Comparison of ENCODE assay signal across 33 cellular contexts in genomic region chr12:80713419-80713818, GRCh38. TPM values are rescaled to one million over a fixed set of nuclear protein-coding genes. Genes with fewer than 3 reads are reported as not detected.
DNase-seq lines count a peak whose midpoint lies in the region; TF ChIP-seq lines count a peak whose summit lies in the region.
"Had no signal": no experiment of that assay in that cellular context is flagged by ENCODE, and none has a peak within 500 bp of the region (broad histone marks: within the 10 kb centered on the region; RNA-seq: fewer than 3 reads in every experiment).

No MANE protein-coding gene starts in this region.

- H3K27ac Mint-ChIP-seq in endodermal cell (no peak overlapping the region), nephron progenitor cell (no peak overlapping the region)
- H3K27ac Mint-ChIP-seq: activated CD8-positive, alpha-beta T cell treated with anti-CD3 and anti-CD28 coated beads for 36 hours; activated naive CD8-positive, alpha-beta T cell; dendritic cell treated with granulocyte-macrophage colony-stimulating factor and Interleukin-4, amounts not matched to agents 40 ng/mL and 50 ng/mL, for 4 days had no signal

- H3K9me3 ChIP-seq in HUES6 (ENCODE audit: control insufficient read depth, insufficient read depth, low read depth, low read length) (no peaks in the 10 kb centered on the region), endodermal cell (ENCODE audit: control insufficient read depth, low read length) (no peaks in the 10 kb centered on the region), skeletal muscle tissue (ENCODE audit: control insufficient read depth in 3 of 3, low read length in 3 of 3) (no peaks in the 10 kb centered on the region)
- H3K9me3 ChIP-seq: ascending aorta, esophagus squamous epithelium, upper lobe of left lung had no signal

- H3K27ac ChIP-seq in HUES6 (ENCODE audit: low read depth, low read length) (no peak overlapping the region), endodermal cell (ENCODE audit: low read depth, low read length) (no peak overlapping the region), skeletal muscle tissue (ENCODE audit: low read depth, low read length) (peak overlapping the region; percentile 80)
- H3K27ac ChIP-seq: ascending aorta, BLaER1, esophagus squamous epithelium, upper lobe of left lung had no signal

- DNase-seq in endodermal cell (no peak), nephron progenitor cell (no peak), NCI-H187 treated with DMSO at 0.1 percent for 48 hours (lab: John Stamatoyannopoulos, UW) (no peak), NAMALWA (ENCODE audit: low spot score) (no peak), islet precursor cell (no peak)
- DNase-seq: activated CD4-positive, CD25-positive, alpha-beta regulatory T cell treated with anti-CD3 and anti-CD28 coated beads, Interleukin-2, amount 50 U/mL, for 72 hours; activated CD8-positive, alpha-beta T cell treated with anti-CD3 and anti-CD28 coated beads for 36 hours; central memory CD4-positive, alpha-beta T cell; DMS53; esophagus squamous epithelium; foreskin melanocyte; hypothalamus; KBM-7; NCI-H1436; NCI-H2107; T-helper 1 cell; upper lobe of left lung had no signal

- TF ChIP-seq CTCF in endodermal cell (conservative IDR thresholded peaks at IDR 0.05), result no peak
- no peak for TF ChIP-seq CTCF in nephron progenitor cell (IDR thresholded peaks at IDR 0.05)

- H3K27me3 Mint-ChIP-seq in endodermal cell (ENCODE audit: insufficient read depth) (peaks cover 58% of the 10 kb centered on the region), nephron progenitor cell (ENCODE audit: low read depth, poor library complexity) (peaks cover 70% of the 10 kb centered on the region)

- H3K27me3 ChIP-seq in HUES6 (ENCODE audit: control insufficient read depth, insufficient read depth, low read length) (peaks cover 92% of the 10 kb centered on the region), endodermal cell (ENCODE audit: control insufficient read depth, insufficient read depth, low read length, poor library complexity, severe bottlenecking) (peaks cover 42% of the 10 kb centered on the region), skeletal muscle tissue (ENCODE audit: control insufficient read depth in 3 of 3, insufficient read depth in 3 of 3, low read length in 3 of 3) (peaks cover 0 to 10% (median 7%) of the 10 kb centered on the region in 3 donors)
- H3K27me3 ChIP-seq: ascending aorta, BLaER1, upper lobe of left lung had no signal

- WGBS in endodermal cell (ENCODE audit: insufficient coverage in 1 of 2, insufficient read length in 1 of 2), 2 experiments, result 71 to 78% methylated on average over 3 of the region's 4 CpGs

- peak overlapping the region; percentile 49; the same call in 1 of the 2 replicates for H3K4me3 ChIP-seq in HUES6 (ENCODE audit: low read depth, low read length)
- peak overlapping the region; percentile 62 for H3K4me3 ChIP-seq in endodermal cell (ENCODE audit: low read length)
- H3K4me3 ChIP-seq in skeletal muscle tissue (ENCODE audit: low read length in 3 of 3), result peak overlapping the region; percentile 56 to 70 (median 69)
- H3K4me3 ChIP-seq: BLaER1, esophagus squamous epithelium, upper lobe of left lung had no signal

- H3K4me1 Mint-ChIP-seq in endodermal cell (peaks cover 56% of the 10 kb centered on the region), nephron progenitor cell (peaks cover 67% of the 10 kb centered on the region)

- H3K9me3 Mint-ChIP-seq in endodermal cell (no peaks in the 10 kb centered on the region), nephron progenitor cell (no peaks in the 10 kb centered on the region)
- H3K9me3 Mint-ChIP-seq: dendritic cell treated with granulocyte-macrophage colony-stimulating factor and Interleukin-4, amounts not matched to agents 40 ng/mL and 50 ng/mL, for 4 days had no signal

- H3K36me3 Mint-ChIP-seq in endodermal cell (ENCODE audit: low read depth) (no peaks in the 10 kb centered on the region), nephron progenitor cell (ENCODE audit: low read depth) (no peaks in the 10 kb centered on the region)
- H3K36me3 Mint-ChIP-seq: activated naive CD8-positive, alpha-beta T cell had no signal

- H3K4me3 Mint-ChIP-seq in endodermal cell (peak overlapping the region; percentile 53), nephron progenitor cell (peak overlapping the region; percentile 84)
- H3K4me3 Mint-ChIP-seq: activated CD8-positive, alpha-beta T cell treated with anti-CD3 and anti-CD28 coated beads for 36 hours; activated naive CD8-positive, alpha-beta T cell; dendritic cell treated with granulocyte-macrophage colony-stimulating factor and Interleukin-4, amounts not matched to agents 40 ng/mL and 50 ng/mL, for 4 days had no signal

- H3K9ac ChIP-seq in HUES6 (ENCODE audit: low read length) (no peak overlapping the region), endodermal cell (ENCODE audit: extremely low read depth, low read length, poor library complexity, severe bottlenecking) (no peak overlapping the region), skeletal muscle tissue (ENCODE audit: low read depth in 1 of 3, low read length in 3 of 3) (peak overlapping the region; percentile 69 to 86 (median 76))
- H3K9ac ChIP-seq: BLaER1 had no signal

- H3K36me3 ChIP-seq in HUES6 (ENCODE audit: control insufficient read depth, insufficient read depth, low read length) (no peaks in the 10 kb centered on the region), endodermal cell (ENCODE audit: control insufficient read depth, insufficient read depth, low read length) (no peaks in the 10 kb centered on the region), skeletal muscle tissue (ENCODE audit: control insufficient read depth in 3 of 3, insufficient read depth in 3 of 3, low read length in 3 of 3) (peaks cover 4 to 6% (median 5%) of the 10 kb centered on the region in 3 donors)
- H3K36me3 ChIP-seq: ascending aorta, BLaER1, esophagus squamous epithelium, upper lobe of left lung had no signal

- H3K4me1 ChIP-seq in HUES6 (ENCODE audit: control insufficient read depth, insufficient read depth, low read length) (peaks cover 43% of the 10 kb centered on the region), endodermal cell (ENCODE audit: control insufficient read depth, insufficient read depth, low read length) (peaks cover 9% of the 10 kb centered on the region), skeletal muscle tissue (ENCODE audit: control insufficient read depth in 3 of 3, insufficient read depth in 3 of 3, low read length in 3 of 3) (peaks cover 3 to 11% (median 4%) of the 10 kb centered on the region in 3 donors)
- H3K4me1 ChIP-seq: ascending aorta, BLaER1 had no signal

RNA-seq across cellular contexts. Expression of gene MYF5, which starts 3.3 kb away (rescaled TPM):
- total RNA-seq in endodermal cell (not detected), skeletal muscle tissue (28.2 TPM)
- polyA plus RNA-seq in endodermal cell (2013, experiment 1 of 2), result not detected
- not detected for polyA plus RNA-seq in endodermal cell (2013, experiment 2 of 2)
- total RNA-seq: activated CD8-positive, alpha-beta T cell treated with anti-CD3 and anti-CD28 coated beads for 36 hours; ascending aorta; esophagus squamous epithelium; H7; HT-29; liver; mononuclear cell; NCI-H460; OCI-LY7; pulmonary artery endothelial cell; upper lobe of left lung had no signal
- polyA plus RNA-seq: AG04450, keratinocyte, liver, neural cell had no signal

RNA-seq across cellular contexts. Expression of gene MYF6, which starts 6.0 kb away (rescaled TPM):
- total RNA-seq in endodermal cell, result under 1 TPM in 1 of 2 donors, not detected in 1; 0.38 TPM
- 0.32 TPM for polyA plus RNA-seq in endodermal cell (2013, experiment 1 of 2)
- not detected for polyA plus RNA-seq in endodermal cell (2013, experiment 2 of 2)
- 136 TPM for total RNA-seq in skeletal muscle tissue
- total RNA-seq: activated CD8-positive, alpha-beta T cell treated with anti-CD3 and anti-CD28 coated beads for 36 hours; ascending aorta; H7; HT-29; liver; mononuclear cell; NCI-H460; OCI-LY7; pulmonary artery endothelial cell; upper lobe of left lung had no signal
- polyA plus RNA-seq: AG04450, keratinocyte, neural cell had no signal

Comparison
In these comparisons a context has a peak if more than half of its experiments do, and no peak if none do; other contexts are left out.
1. H3K9ac ChIP-seq: peak in skeletal muscle tissue (3 of 3); none in HUES6 (single experiment) and endodermal cell (single experiment).
2. RNA of gene MYF5, which starts 3.3 kb away (total RNA-seq): 28.2 TPM in skeletal muscle tissue (single experiment); not detected in endodermal cell; every median in the first group is over 10 times any median in the second.
3. RNA of gene MYF6, which starts 6.0 kb away (total RNA-seq): 136 TPM in skeletal muscle tissue (single experiment); 0.38 TPM in endodermal cell; every median in the first group is over 10 times any median in the second.
4. Peak in every context shown above with its lines, with median percentiles within 50 percentile points of each other: H3K4me3 ChIP-seq.